In genomic region chr5:143229426-143229895, GRCh38 we compare ENCODE assay signal across 8 cellular contexts.
A peak's percentile ranks its signal among the peaks of the same experiment; 100 is the strongest.
DNase-seq lines count a peak whose midpoint lies in the region; ATAC-seq and TF ChIP-seq lines count a peak whose summit lies in the region.

No MANE protein-coding gene starts in this region.

- H3K4me3 Mint-ChIP-seq in activated naive CD4-positive, alpha-beta T cell treated with anti-CD3 and anti-CD28 coated beads, Interleukin-2, amount 50 U/mL, for 24 hours: peak overlapping the region; percentile 15
- H3K4me3 Mint-ChIP-seq in stimulated activated naive CD8-positive, alpha-beta T cell treated with anti-CD3 and anti-CD28 coated beads, Interleukin-15, Interleukin-2, amounts not matched to agents 100 ng/mL and 50 ng/mL, for 24 hours: peak overlapping the region; percentile 76

- ATAC-seq in Right ventricle myocardium inferior (peak; percentile 49), HG03175 (IDR thresholded peaks at IDR 0.05; ENCODE audit: unreplicated experiment) (peak; percentile 25)

- no peak overlapping the region for H2BK120ac ChIP-seq in mesendoderm (ENCODE audit: low read depth, low read length)

- H2BK5ac ChIP-seq in mesendoderm (ENCODE audit: low read length): no peak overlapping the region

- H3K36me3 ChIP-seq in left ventricle myocardium inferior: peaks cover 4% of the 10 kb centered on the region
- no peaks in the 10 kb centered on the region for H3K36me3 ChIP-seq in mesendoderm (ENCODE audit: control insufficient read depth, insufficient read depth, low read length)

- TF ChIP-seq CTCF in left ventricle myocardium inferior (IDR thresholded peaks at IDR 0.05; ENCODE audit: borderline replicate concordance): no peak

- no peaks in the 10 kb centered on the region for H3K79me2 ChIP-seq in mesendoderm (ENCODE audit: control insufficient read depth, insufficient read depth, low read length)

- H3K9me3 ChIP-seq in left ventricle myocardium inferior (replicated peaks): no peaks in the 10 kb centered on the region

- intact Hi-C loops in Right ventricle myocardium inferior (cut with DNase I) (no loop called here), left ventricle myocardium inferior (cut with micrococcal nuclease) (no loop called here)

- no peak overlapping the region for H3K9ac ChIP-seq in mesendoderm (ENCODE audit: low read length)

- H3K4me3 ChIP-seq in left ventricle myocardium inferior: no peak overlapping the region
- no peak overlapping the region for H3K4me3 ChIP-seq in mesendoderm (ENCODE audit: low read length)

- H3K27ac ChIP-seq in left ventricle myocardium inferior (replicated peaks): no peak overlapping the region
- no peak overlapping the region for H3K27ac ChIP-seq in mesendoderm (ENCODE audit: low read depth, low read length)

- H3K27me3 ChIP-seq in left ventricle myocardium inferior (ENCODE audit: low read depth): no peaks in the 10 kb centered on the region
- no peaks in the 10 kb centered on the region for H3K27me3 ChIP-seq in mesendoderm (ENCODE audit: insufficient read depth, low read length, poor library complexity)

- no peaks in the 10 kb centered on the region for H3K9me3 Mint-ChIP-seq in activated naive CD4-positive, alpha-beta T cell treated with anti-CD3 and anti-CD28 coated beads, Interleukin-2, amount 50 U/mL, for 24 hours
- no peaks in the 10 kb centered on the region for H3K9me3 Mint-ChIP-seq in stimulated activated naive CD8-positive, alpha-beta T cell treated with anti-CD3 and anti-CD28 coated beads, Interleukin-15, Interleukin-2, amounts not matched to agents 100 ng/mL and 50 ng/mL, for 24 hours

- H2BK15ac ChIP-seq in mesendoderm (replicated peaks; ENCODE audit: low read depth): no peak overlapping the region

- no peak overlapping the region for H3K4me2 ChIP-seq in mesendoderm (ENCODE audit: low read length)

- no peak overlapping the region for H2AK5ac ChIP-seq in mesendoderm (ENCODE audit: low read length)

- H4K5ac ChIP-seq in mesendoderm (ENCODE audit: low read length): no peak overlapping the region

- no peak overlapping the region for H3K4ac ChIP-seq in mesendoderm (ENCODE audit: low read depth, low read length)

- H3K27me3 Mint-ChIP-seq in activated naive CD4-positive, alpha-beta T cell treated with anti-CD3 and anti-CD28 coated beads, Interleukin-2, amount 50 U/mL, for 24 hours: peaks cover 1% of the 10 kb centered on the region
- no peaks in the 10 kb centered on the region for H3K27me3 Mint-ChIP-seq in stimulated activated naive CD8-positive, alpha-beta T cell treated with anti-CD3 and anti-CD28 coated beads, Interleukin-15, Interleukin-2, amounts not matched to agents 100 ng/mL and 50 ng/mL, for 24 hours

- peaks cover 23% of the 10 kb centered on the region for H3K4me1 Mint-ChIP-seq in activated naive CD4-positive, alpha-beta T cell treated with anti-CD3 and anti-CD28 coated beads, Interleukin-2, amount 50 U/mL, for 24 hours
- H3K4me1 Mint-ChIP-seq in stimulated activated naive CD8-positive, alpha-beta T cell treated with anti-CD3 and anti-CD28 coated beads, Interleukin-15, Interleukin-2, amounts not matched to agents 100 ng/mL and 50 ng/mL, for 24 hours (ENCODE audit: low read depth): peaks cover 41% of the 10 kb centered on the region

- DNase-seq in Right ventricle myocardium inferior (ENCODE audit: missing footprints): no peak
- DNase-seq in left ventricle myocardium inferior: no peak
- DNase-seq in SIG-M5 treated with dmso at 0.1 percent for 504 hours (lab: John Stamatoyannopoulos, UW; ENCODE audit: unreplicated experiment): no peak
- DNase-seq in mesendoderm: no peak
- DNase-seq in AG20443 (ENCODE audit: low spot score): no peak

- H3K27ac Mint-ChIP-seq in activated naive CD4-positive, alpha-beta T cell treated with anti-CD3 and anti-CD28 coated beads, Interleukin-2, amount 50 U/mL, for 24 hours: peak overlapping the region; percentile 30
- peak overlapping the region; percentile 91 for H3K27ac Mint-ChIP-seq in stimulated activated naive CD8-positive, alpha-beta T cell treated with anti-CD3 and anti-CD28 coated beads, Interleukin-15, Interleukin-2, amounts not matched to agents 100 ng/mL and 50 ng/mL, for 24 hours

- H3K36me3 Mint-ChIP-seq in activated naive CD4-positive, alpha-beta T cell treated with anti-CD3 and anti-CD28 coated beads, Interleukin-2, amount 50 U/mL, for 24 hours: peaks cover 5% of the 10 kb centered on the region
- no peaks in the 10 kb centered on the region for H3K36me3 Mint-ChIP-seq in stimulated activated naive CD8-positive, alpha-beta T cell treated with anti-CD3 and anti-CD28 coated beads, Interleukin-15, Interleukin-2, amounts not matched to agents 100 ng/mL and 50 ng/mL, for 24 hours (ENCODE audit: low read depth)

- no peak overlapping the region for H3K18ac ChIP-seq in mesendoderm (ENCODE audit: low read length)

- no peaks in the 10 kb centered on the region for H3K79me1 ChIP-seq in mesendoderm (ENCODE audit: low read length)

- no CpG with 5 or more reads among the region's 8 CpGs for WGBS in mesendoderm (ENCODE audit: extremely low coverage, insufficient coverage, low lambda C conversion rate)

- no peak overlapping the region for H4K8ac ChIP-seq in mesendoderm (ENCODE audit: low read depth, low read length)

- H3K4me1 ChIP-seq in left ventricle myocardium inferior (peaks cover 22% of the 10 kb centered on the region), mesendoderm (ENCODE audit: control insufficient read depth, low read depth, low read length) (no peaks in the 10 kb centered on the region)

- no peak overlapping the region for H3K56ac ChIP-seq in mesendoderm (ENCODE audit: low read length)

- H3K23ac ChIP-seq in mesendoderm (ENCODE audit: low read length): no peak overlapping the region
